Comparison of ENCODE assay signal across 15 cellular contexts in genomic region chr3:188180114-188180513, GRCh38. TPM values are rescaled to one million over a fixed set of nuclear protein-coding genes. Genes with fewer than 3 reads are reported as not detected.
A peak's percentile ranks its signal among the peaks of the same experiment; 100 is the strongest.
DNase-seq lines count a peak whose midpoint lies in the region; TF ChIP-seq lines count a peak whose summit lies in the region.
"Had no signal": no experiment of that assay in that cellular context is flagged by ENCODE, and none has a peak within 500 bp of the region (broad histone marks: within the 10 kb centered on the region; RNA-seq: fewer than 3 reads in every experiment).

No MANE protein-coding gene starts in this region.

- H3K36me3 Mint-ChIP-seq in nephron (ENCODE audit: low read depth) = peaks cover 18% of the 10 kb centered on the region

- peak overlapping the region; percentile 19; the same call in 1 of the 2 replicates for H2AFZ ChIP-seq in Karpas-422 (ENCODE audit: low read length)

- in situ Hi-C loops in KBM-7 (cut with MboI; ENCODE audit: low pct_unique_long_range_greater_than_20kb, low sequenced_read_pairs) = no loop called here

- WGBS in esophagus muscularis mucosa = 48% methylated on average over 7 of the region's 7 CpGs
- WGBS in tibial nerve, 2 donors = 89 to 93% methylated on average over 7 of the region's 7 CpGs

- no peaks in the 10 kb centered on the region for H4K20me1 ChIP-seq in Karpas-422 (ENCODE audit: insufficient read depth, low read depth, low read length)

- H3K4me3 Mint-ChIP-seq in nephron = peak overlapping the region in 1 of 3 experiments; percentile 33
- H3K4me3 Mint-ChIP-seq: T-helper 17 cell had no signal

- no peaks in the 10 kb centered on the region for H3K9me3 Mint-ChIP-seq in nephron
- H3K9me3 Mint-ChIP-seq: activated T-helper 2 cell treated with anti-CD3 and anti-CD28 coated beads, Interferon-gamma antibody, Interleukin-2, Interleukin-4, amounts not matched to agents 10 μg/mL and 5 μg/mL and 100 μg/mL, durations not matched to agents 14 hours and 24 hours and 36 hours had no signal

- H3K36me3 ChIP-seq in Karpas-422 (ENCODE audit: insufficient read depth, low read length) = no peaks in the 10 kb centered on the region; the same call in 1 of the 2 replicates
- peaks cover 0 to 5% (median 0%) of the 10 kb centered on the region in 4 donors for H3K36me3 ChIP-seq in esophagus muscularis mucosa
- H3K36me3 ChIP-seq in tibial nerve = peaks cover 0 to 12% (median 0%) of the 10 kb centered on the region in 3 donors

- H3K9me2 ChIP-seq in Karpas-422 (replicated peaks; ENCODE audit: insufficient read depth, low read length) = no peaks in the 10 kb centered on the region

- no peak for TF ChIP-seq EP300 in esophagus muscularis mucosa (IDR thresholded peaks at IDR 0.05)
- no peak for TF ChIP-seq EP300 in tibial nerve (IDR thresholded peaks at IDR 0.05)

- TF ChIP-seq POLR2A in esophagus muscularis mucosa (IDR thresholded peaks at IDR 0.05; ENCODE audit: low read depth) (no peak), tibial nerve (IDR thresholded peaks at IDR 0.05) (no peak)

- H3K27me3 ChIP-seq in Karpas-422 (ENCODE audit: low read length) = no peaks in the 10 kb centered on the region
- H3K27me3 ChIP-seq in esophagus muscularis mucosa = no peaks in the 10 kb centered on the region
- H3K27me3 ChIP-seq in tibial nerve = no peaks in the 10 kb centered on the region
- H3K27me3 ChIP-seq: brain microvascular endothelial cell had no signal

- peaks cover 51% of the 10 kb centered on the region for H3K4me1 Mint-ChIP-seq in nephron

- H3K9me3 ChIP-seq in Karpas-422 (ENCODE audit: low read length) = no peaks in the 10 kb centered on the region
- no peaks in the 10 kb centered on the region for H3K9me3 ChIP-seq in esophagus muscularis mucosa
- no peaks in the 10 kb centered on the region for H3K9me3 ChIP-seq in tibial nerve

- DNase-seq in Karpas-422 = no peak
- DNase-seq in esophagus muscularis mucosa (ENCODE audit: extremely low spot score) = no peak
- no peak for DNase-seq in tibial nerve (ENCODE audit: low spot score in 2 of 2)
- no peak for DNase-seq in KBM-7
- no peak for DNase-seq in EL
- no peak for DNase-seq in activated CD4-positive, alpha-beta T cell treated with anti-CD3 and anti-CD28 coated beads for 4 hours
- DNase-seq: activated CD4-positive, alpha-beta T cell treated with anti-CD3 and anti-CD28 coated beads, Interleukin-2, amount 50 U/mL, for 1 hour; brain microvascular endothelial cell; Calu3; stimulated activated CD4-positive, alpha-beta T cell treated with anti-CD3 and anti-CD28 coated beads, Interleukin-4, amount 100 ng/mL, for 24 hours; stimulated activated naive B cell treated with anti-CD40 and anti-IgM and Interleukin-4, amounts not matched to agents 10 μg/mL and 1 μg/mL and 100 μg/mL, for 72 hours; T-helper 17 cell had no signal

- peak overlapping the region; percentile 17; the same call in 1 of the 2 replicates for H3K9ac ChIP-seq in Karpas-422 (ENCODE audit: low read length)

- peaks cover 57% of the 10 kb centered on the region for H3K4me1 ChIP-seq in Karpas-422 (ENCODE audit: low read length)
- H3K4me1 ChIP-seq in esophagus muscularis mucosa = peaks cover 66 to 100% (median 99%) of the 10 kb centered on the region in 4 donors
- peaks cover 0 to 45% (median 8%) of the 10 kb centered on the region in 4 donors for H3K4me1 ChIP-seq in tibial nerve

- intact Hi-C loops in esophagus muscularis mucosa (cut with DNase I) = no loop called here

- TF ChIP-seq CTCF in esophagus muscularis mucosa (IDR thresholded peaks at IDR 0.05) (no peak), nephron (IDR thresholded peaks at IDR 0.05; ENCODE audit: unreplicated experiment in 3 of 3) (no peak), tibial nerve (IDR thresholded peaks at IDR 0.05) (no peak)

- H3K27ac ChIP-seq in Karpas-422 (ENCODE audit: low read length) (peak overlapping the region; percentile 83), esophagus muscularis mucosa (replicated peaks in 1 of 4) (peak overlapping the region; percentile 86 to 99 (median 99)), tibial nerve (peak overlapping the region in 3 of 4 donors; percentile 13 to 77 (median 70))
- H3K27ac ChIP-seq: brain microvascular endothelial cell, epithelial cell of prostate had no signal

- peak overlapping the region; percentile 65 for H3K4me2 ChIP-seq in Karpas-422 (ENCODE audit: low read depth, low read length, poor library complexity, severe bottlenecking)

- peak overlapping the region; percentile 8 to 79 (median 63) for H3K27ac Mint-ChIP-seq in nephron
- H3K27ac Mint-ChIP-seq: activated T-helper 2 cell treated with anti-CD3 and anti-CD28 coated beads, Interferon-gamma antibody, Interleukin-2, Interleukin-4, amounts not matched to agents 10 μg/mL and 5 μg/mL and 100 μg/mL, durations not matched to agents 14 hours and 24 hours and 36 hours; T-helper 17 cell had no signal

- no peak overlapping the region for H3K4me3 ChIP-seq in Karpas-422 (ENCODE audit: low read length)
- H3K4me3 ChIP-seq in esophagus muscularis mucosa = no peak overlapping the region
- no peak overlapping the region for H3K4me3 ChIP-seq in tibial nerve

- H3K27me3 Mint-ChIP-seq in nephron (ENCODE audit: low read depth) = no peaks in the 10 kb centered on the region
- H3K27me3 Mint-ChIP-seq: stimulated activated naive B cell treated with anti-CD40 and anti-IgM and Interleukin-4, amounts not matched to agents 10 μg/mL and 1 μg/mL and 100 μg/mL, for 72 hours; T-helper 17 cell had no signal

- no peaks in the 10 kb centered on the region for H3K79me2 ChIP-seq in Karpas-422 (ENCODE audit: low read length)

RNA-seq across cellular contexts. Expression of gene LPP, which starts 26.2 kb away (rescaled TPM):
- total RNA-seq in Karpas-422 (2014; rRNA removed; shearing (Covaris generic); ENCODE audit: low replicate concordance) = 72.8 and 88.5 TPM in 2 replicates
- 1,000 to 10,000 TPM; 1,872 to 3,079 (median 2,300) TPM for total RNA-seq in esophagus muscularis mucosa
- 100 to 1,000 TPM; 183 to 293 (median 242) TPM for total RNA-seq in tibial nerve

Comparison
In these comparisons a context has a peak if more than half of its experiments do, and no peak if none do; other contexts are left out.
1. RNA of gene LPP, which starts 26.2 kb away (total RNA-seq): 1,872 to 3,079 TPM in esophagus muscularis mucosa; 183 to 293 TPM in tibial nerve and 72.8 to 88.5 TPM in Karpas-422; every median in the first group is over 4 times any median in the second.
2. Peak in every context shown above with its lines, with median percentiles within 50 percentile points of each other: H3K27ac ChIP-seq.